8 cellular contexts compared by ENCODE assay signal in the genomic region with DNA sequence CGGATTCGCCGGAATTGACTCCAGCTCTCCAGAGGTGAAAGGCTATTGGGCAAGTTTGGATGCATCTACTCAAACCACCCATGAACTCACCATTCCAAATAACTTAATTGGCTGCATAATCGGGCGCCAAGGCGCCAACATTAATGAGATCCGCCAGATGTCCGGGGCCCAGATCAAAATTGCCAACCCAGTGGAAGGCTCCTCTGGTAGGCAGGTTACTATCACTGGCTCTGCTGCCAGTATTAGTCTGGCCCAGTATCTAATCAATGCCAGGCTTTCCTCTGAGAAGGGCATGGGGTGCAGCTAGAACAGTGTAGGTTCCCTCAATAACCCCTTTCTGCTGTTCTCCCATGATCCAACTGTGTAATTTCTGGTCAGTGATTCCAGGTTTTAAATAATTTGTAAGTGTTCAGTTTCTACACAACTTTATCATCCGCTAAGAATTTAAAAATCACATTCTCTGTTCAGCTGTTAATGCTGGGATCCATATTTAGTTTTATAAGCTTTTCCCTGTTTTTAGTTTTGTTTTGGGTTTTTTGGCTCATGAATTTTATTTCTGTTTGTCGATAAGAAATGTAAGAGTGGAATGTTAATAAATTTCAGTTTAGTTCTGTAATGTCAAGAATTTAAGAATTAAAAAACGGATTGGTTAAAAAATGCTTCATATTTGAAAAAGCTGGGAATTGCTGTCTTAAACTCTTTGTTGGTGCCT.
DNase-seq lines count a peak whose midpoint lies in the region; ATAC-seq and TF ChIP-seq lines count a peak whose summit lies in the region.

No MANE protein-coding gene starts in this region.

- H3K4me3 Mint-ChIP-seq in nephron, result peak overlapping the region; percentile 97 to 100 (median 99)

- H3K4me1 Mint-ChIP-seq in nephron, result peaks cover 41% of the 10 kb centered on the region

- H3K27me3 Mint-ChIP-seq in nephron (ENCODE audit: low read depth), result no peaks in the 10 kb centered on the region

- DNase-seq in NCI-H510A (lab: John Stamatoyannopoulos, UW), result peak; percentile 40
- peak; percentile 37 for DNase-seq in choroid plexus epithelial cell (ENCODE audit: low read depth)
- DNase-seq in NCI-H1048 (lab: John Stamatoyannopoulos, UW), result no peak
- no peak for DNase-seq in activated effector memory CD4-positive, alpha-beta T cell treated with anti-CD3 and anti-CD28 coated beads, Interleukin-2, amount 50 U/mL, for 16 hours

- peak overlapping the region; percentile 81 for H3K4me3 ChIP-seq in GM12875 (ENCODE audit: low read depth, low read length)
- peak overlapping the region; percentile 75 for H3K4me3 ChIP-seq in choroid plexus epithelial cell (ENCODE audit: low read depth, low read length)

- TF ChIP-seq CTCF in GM12875 (IDR thresholded peaks at IDR 0.05; ENCODE audit: borderline replicate concordance, insufficient read depth, low read depth, low read length) (no peak), choroid plexus epithelial cell (conservative IDR thresholded peaks at IDR 0.05; ENCODE audit: low read depth, low read length) (no peak), nephron (IDR thresholded peaks at IDR 0.05; ENCODE audit: unreplicated experiment in 3 of 3) (no peak)

- H3K27ac Mint-ChIP-seq in nephron, result peak overlapping the region; percentile 100

- no peak for ATAC-seq in HG02759 (IDR thresholded peaks at IDR 0.05; ENCODE audit: unreplicated experiment)
- ATAC-seq in HG03039 (IDR thresholded peaks at IDR 0.05; ENCODE audit: unreplicated experiment), result no peak

- H3K9me3 Mint-ChIP-seq in nephron, result no peaks in the 10 kb centered on the region

- peaks cover 43% of the 10 kb centered on the region for H3K36me3 Mint-ChIP-seq in nephron (ENCODE audit: low read depth)

Comparison
In these comparisons a context has a peak if more than half of its experiments do, and no peak if none do; other contexts are left out.
1. DNase-seq: peak in NCI-H510A (single experiment) and choroid plexus epithelial cell (single experiment); none in NCI-H1048 (single experiment) and activated effector memory CD4-positive, alpha-beta T cell treated with anti-CD3 and anti-CD28 coated beads, Interleukin-2, amount 50 U/mL, for 16 hours (single experiment).